Comparison of ENCODE assay signal across 22 cellular contexts in the genomic region with DNA sequence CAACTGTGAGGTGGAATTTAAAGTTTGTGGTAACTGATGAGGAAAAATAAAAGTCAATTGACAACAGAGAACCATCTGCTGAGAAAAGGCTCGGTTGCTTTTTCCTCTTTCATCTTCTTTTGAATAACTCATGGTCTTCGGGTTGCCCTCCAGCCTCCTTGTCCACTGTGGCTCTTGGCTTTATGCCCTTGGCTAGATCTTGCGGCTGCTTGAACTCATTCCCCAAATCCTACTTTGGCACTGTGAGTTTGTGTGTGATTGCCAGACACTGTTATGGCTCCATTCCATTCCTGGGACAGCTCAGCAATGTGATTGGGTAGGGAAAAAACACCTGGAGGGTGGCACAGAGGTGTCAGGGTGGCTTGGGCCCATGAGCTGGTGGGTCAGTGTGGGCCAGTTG.
DNase-seq lines count a peak whose midpoint lies in the region; FAIRE-seq and TF ChIP-seq lines count a peak whose summit lies in the region.
"Had no signal": no experiment of that assay in that cellular context is flagged by ENCODE, and none has a peak within 500 bp of the region (broad histone marks: within the 10 kb centered on the region; RNA-seq: fewer than 3 reads in every experiment).

No MANE protein-coding gene starts in this region.

- H3K9me3 ChIP-seq in neural progenitor cell (ENCODE audit: low read depth), result no peaks in the 10 kb centered on the region
- no peaks in the 10 kb centered on the region for H3K9me3 ChIP-seq in SJCRH30 (replicated peaks)
- H3K9me3 ChIP-seq: A549, BE2C, HAP-1, SK-N-SH had no signal

- H3K27ac ChIP-seq in neural progenitor cell, result no peak overlapping the region
- no peak overlapping the region for H3K27ac ChIP-seq in SJCRH30
- H3K27ac ChIP-seq: A549, GM23248, HL-60 had no signal

- peaks cover 2% of the 10 kb centered on the region for H3K27me3 Mint-ChIP-seq in neural progenitor cell (ENCODE audit: insufficient read depth, low read depth)

- H3K4me1 Mint-ChIP-seq in neural progenitor cell, result peaks cover 19% of the 10 kb centered on the region

- H3K9ac ChIP-seq in neural progenitor cell, result no peak overlapping the region
- H3K9ac ChIP-seq: GM23248, SK-N-SH had no signal

- H3K4me3 Mint-ChIP-seq in neural progenitor cell, result no peak overlapping the region

- H3K79me2 ChIP-seq in neural progenitor cell (ENCODE audit: low read depth), result no peaks in the 10 kb centered on the region

- H3K4me1 ChIP-seq in neural progenitor cell, result peaks cover 12% of the 10 kb centered on the region
- no peaks in the 10 kb centered on the region for H3K4me1 ChIP-seq in SJCRH30
- H3K4me1 ChIP-seq: BE2C, HAP-1 had no signal

- no peak for DNase-seq in D721Med (ENCODE audit: insufficient read length, low spot score)
- DNase-seq in RPMI7951 (ENCODE audit: low read depth), result peak; percentile 53
- DNase-seq in fibroblast of peridontal ligament (ENCODE audit: extremely low read depth), result peak; percentile 30
- DNase-seq in neural progenitor cell (ENCODE audit: low spot score), result no peak
- no peak for DNase-seq in NCI-H1930 (lab: John Stamatoyannopoulos, UW)
- no peak for DNase-seq in SJCRH30
- DNase-seq in DMS53 treated with DMSO at 0.1 percent for 48 hours (lab: John Stamatoyannopoulos, UW; ENCODE audit: unreplicated experiment), result no peak
- DNase-seq in NCI-H1105 treated with DMSO at 0.1 percent for 48 hours (lab: John Stamatoyannopoulos, UW), result no peak
- DNase-seq: BE2C, DMS 273 treated with DMSO at 0.1 percent for 48 hours, GM23248, NCI-H1105, NCI-H2081, NCI-H526 treated with DMSO at 0.1 percent for 48 hours, Right ventricle myocardium superior, SK-N-SH had no signal

- H3K9me3 Mint-ChIP-seq in neural progenitor cell, result no peaks in the 10 kb centered on the region

- no peak for TF ChIP-seq CTCF in D721Med (IDR thresholded peaks at IDR 0.05; ENCODE audit: insufficient read depth, missing control alignments)
- TF ChIP-seq CTCF in neural progenitor cell (IDR thresholded peaks at IDR 0.05), result no peak

- H2AFZ ChIP-seq in neural progenitor cell (replicated peaks), result no peak overlapping the region
- H2AFZ ChIP-seq: GM23248 had no signal

- peak overlapping the region; percentile 73 for H3K27ac Mint-ChIP-seq in neural progenitor cell

- H3K36me3 ChIP-seq in neural progenitor cell (no peaks in the 10 kb centered on the region), SJCRH30 (no peaks in the 10 kb centered on the region)
- H3K36me3 ChIP-seq: BE2C, HAP-1 had no signal

- H4K20me1 ChIP-seq in neural progenitor cell (ENCODE audit: low read depth), result no peaks in the 10 kb centered on the region

- no peaks in the 10 kb centered on the region for H3F3A ChIP-seq in neural progenitor cell (ENCODE audit: low read depth)

- H3K36me3 Mint-ChIP-seq in neural progenitor cell, result no peaks in the 10 kb centered on the region

- FAIRE-seq in D721Med (lab: Jason Lieb, UNC), result peak; percentile 55
- FAIRE-seq: A549, GM12891, HepG2, K562 had no signal

- H3K4me3 ChIP-seq in neural progenitor cell (no peak overlapping the region), SJCRH30 (no peak overlapping the region)
- H3K4me3 ChIP-seq: A549, GM23248, HAP-1, K562 had no signal

- no peak overlapping the region for H3K4me2 ChIP-seq in neural progenitor cell
- H3K4me2 ChIP-seq: A549, SK-N-SH had no signal

- H3K27me3 ChIP-seq in neural progenitor cell, result no peaks in the 10 kb centered on the region
- H3K27me3 ChIP-seq in SJCRH30, result no peaks in the 10 kb centered on the region
- H3K27me3 ChIP-seq: BE2C had no signal

Comparison
In these comparisons a context has a peak if more than half of its experiments do, and no peak if none do; other contexts are left out.
1. DNase-seq: peak in RPMI7951 (single experiment) and fibroblast of peridontal ligament (single experiment); none in D721Med (single experiment), neural progenitor cell (single experiment), NCI-H1930 (0 of 2), SJCRH30 (0 of 2), DMS53 treated with DMSO at 0.1 percent for 48 hours (single experiment) and NCI-H1105 treated with DMSO at 0.1 percent for 48 hours (single experiment).